In genomic region chr5:137733922-137734695, GRCh38 we compare ENCODE assay signal across 9 cellular contexts. TPM values are rescaled to one million over a fixed set of nuclear protein-coding genes. Genes with fewer than 3 reads are reported as not detected.
DNase-seq lines count a peak whose midpoint lies in the region; ATAC-seq and TF ChIP-seq lines count a peak whose summit lies in the region.
"Had no signal": no experiment of that assay in that cellular context is flagged by ENCODE, and none has a peak within 500 bp of the region (broad histone marks: within the 10 kb centered on the region; RNA-seq: fewer than 3 reads in every experiment).

No MANE protein-coding gene starts in this region.

- no peak overlapping the region for H2BK120ac ChIP-seq in neuronal stem cell (ENCODE audit: low read depth, low read length)

- H3K36me3 ChIP-seq in Caco-2 (ENCODE audit: control insufficient read depth, insufficient read depth, low read length) (no peaks in the 10 kb centered on the region), HEK293 (ENCODE audit: control insufficient read depth in 2 of 2, insufficient read depth in 1 of 2, low read length in 2 of 2) (no peaks in the 10 kb centered on the region), neuronal stem cell (replicated peaks in 1 of 2; ENCODE audit: control insufficient read depth in 2 of 2, insufficient read depth in 2 of 2, low read length in 2 of 2) (no peaks in the 10 kb centered on the region), ovary (no peaks in the 10 kb centered on the region), gastroesophageal sphincter (no peaks in the 10 kb centered on the region)

- ATAC-seq in GM19351 (IDR thresholded peaks at IDR 0.05; ENCODE audit: unreplicated experiment) (no peak), gastroesophageal sphincter (no peak)
- ATAC-seq: K562 had no signal

- H4K8ac ChIP-seq in neuronal stem cell (ENCODE audit: low read depth, low read length) = no peak overlapping the region

- H3K79me1 ChIP-seq in neuronal stem cell (ENCODE audit: low read depth, low read length) = no peaks in the 10 kb centered on the region

- H4K91ac ChIP-seq in neuronal stem cell (ENCODE audit: low read depth, low read length, poor library complexity) = no peak overlapping the region

- no peak for TF ChIP-seq CTCF in Caco-2 (IDR thresholded peaks at IDR 0.05; ENCODE audit: insufficient read depth in 1 of 2, low read depth in 1 of 2, low read length in 1 of 2, severe bottlenecking in 1 of 2, unreplicated experiment in 1 of 2)
- no peak for TF ChIP-seq CTCF in HEK293 (tag by site-specific recombination; IDR thresholded peaks at IDR 0.05)
- TF ChIP-seq CTCF in dorsolateral prefrontal cortex (IDR thresholded peaks at IDR 0.05 in 54 of 56, conservative IDR thresholded peaks at IDR 0.05 in 2 of 56; ENCODE audit: low read depth in 1 of 56, partially characterized antibody in 56 of 56) = no peak
- no peak for TF ChIP-seq CTCF in ovary (IDR thresholded peaks at IDR 0.05)
- no peak for TF ChIP-seq CTCF in gastroesophageal sphincter (IDR thresholded peaks at IDR 0.05)

- CTCF ChIA-PET in Caco-2 (lab: Charles Lee) = interaction anchor here (1.5 to 3.4 kb wide), 2 partner anchors 74 kb away, joined by 6 to 46 read pairs; no protein-coding TSS in a partner anchor
- CTCF ChIA-PET in HEK293 (lab: Yijun Ruan, JAX) = interaction anchor here (1.0 to 3.0 kb wide), 4 partner anchors 8 to 104 kb away, joined by 3 to 28 read pairs (median 17); no protein-coding TSS in a partner anchor

- H3K36me3 Mint-ChIP-seq in Caco-2 (ENCODE audit: insufficient read depth, unreplicated experiment) = no peaks in the 10 kb centered on the region

- H3K27me3 Mint-ChIP-seq in Caco-2 (ENCODE audit: insufficient read depth, unreplicated experiment) = no peaks in the 10 kb centered on the region
- H3K27me3 Mint-ChIP-seq: naive thymus-derived CD8-positive, alpha-beta T cell had no signal

- no peak overlapping the region for H2AK5ac ChIP-seq in neuronal stem cell (ENCODE audit: low read depth, low read length)

- H3K9me3 ChIP-seq in Caco-2 (0 out of 2 replicates have a peak, but pooled peaks cover 3% of the 10 kb centered on the region), HEK293 (ENCODE audit: control insufficient read depth, insufficient read depth, low read depth, low read length) (no peaks in the 10 kb centered on the region), neuronal stem cell (replicated peaks in 1 of 2; ENCODE audit: control insufficient read depth in 2 of 2, insufficient read depth in 1 of 2, low read depth in 1 of 2, low read length in 2 of 2) (no peaks in the 10 kb centered on the region), ovary (no peaks in the 10 kb centered on the region), gastroesophageal sphincter (no peaks in the 10 kb centered on the region)

- H3K27me3 ChIP-seq in Caco-2 (replicated peaks; ENCODE audit: control insufficient read depth, insufficient read depth, low read length) = no peaks in the 10 kb centered on the region
- H3K27me3 ChIP-seq in dorsolateral prefrontal cortex = no peaks in the 10 kb centered on the region
- H3K27me3 ChIP-seq in neuronal stem cell (ENCODE audit: control insufficient read depth in 3 of 3, insufficient read depth in 3 of 3, low read depth in 1 of 3, low read length in 3 of 3) = peaks cover 0 to 6% (median 0%) of the 10 kb centered on the region in 3 experiments
- no peaks in the 10 kb centered on the region for H3K27me3 ChIP-seq in ovary
- no peaks in the 10 kb centered on the region for H3K27me3 ChIP-seq in gastroesophageal sphincter

- peak overlapping the region; percentile 72 for H3K4me2 ChIP-seq in neuronal stem cell (ENCODE audit: insufficient read depth, low read length, poor library complexity, severe bottlenecking)

- no peak overlapping the region for H3K14ac ChIP-seq in neuronal stem cell (ENCODE audit: low read length)

- POLR2A ChIA-PET in Caco-2 (lab: Charles Lee) (no interaction called here), HEK293 (lab: Yijun Ruan, JAX) (no interaction called here)

- H3K27ac ChIP-seq in HEK293 (ENCODE audit: extremely low read depth, low read depth, low read length) (no peak overlapping the region), dorsolateral prefrontal cortex (peak overlapping the region in 16 of 59 donors; percentile 25 to 87 (median 80)), neuronal stem cell (replicated peaks; ENCODE audit: low read length) (no peak overlapping the region), ovary (no peak overlapping the region), gastroesophageal sphincter (peak overlapping the region in 2 of 4 donors; percentile 48 to 64)

- no peak for TF ChIP-seq EP300 in ovary (IDR thresholded peaks at IDR 0.05)
- no peak for TF ChIP-seq EP300 in gastroesophageal sphincter (IDR thresholded peaks at IDR 0.05)

- WGBS in neuronal stem cell (ENCODE audit: extremely low coverage in 2 of 2, insufficient read length in 2 of 2, insufficient replicate concordance in 1 of 2), 2 donors = no CpG with 5 or more reads among the region's 4 CpGs
- WGBS in ovary, 3 donors = 86 to 89% (median 87%) methylated on average over 4 of the region's 4 CpGs
- WGBS in gastroesophageal sphincter (ENCODE audit: low coverage in 1 of 2), 2 donors = 94 to 95% methylated on average over 2 to 4 of the region's 4 CpGs

- no peak overlapping the region for H3K9ac ChIP-seq in neuronal stem cell (ENCODE audit: low read depth, low read length, poor library complexity)

- peak overlapping the region; percentile 89 for H2AFZ ChIP-seq in neuronal stem cell (ENCODE audit: low read length)

- no peak overlapping the region for H3K27ac Mint-ChIP-seq in Caco-2 (ENCODE audit: unreplicated experiment)

- no TSS peak for BruUV-seq in Caco-2 (replicated peaks; lab: Mats Ljungman, UMichigan)

- H3K4ac ChIP-seq in neuronal stem cell (ENCODE audit: low read length) = no peak overlapping the region

- intact Hi-C loops in Caco-2 (cut with micrococcal nuclease; ENCODE audit: unreplicated experiment) = no loop called here
- intact Hi-C loops in dorsolateral prefrontal cortex (cut with DNase I) = no loop called here
- intact Hi-C loops in ovary (cut with DNase I) = no loop called here

- no peak overlapping the region for H2BK15ac ChIP-seq in neuronal stem cell (ENCODE audit: low read length)

- peaks cover 13% of the 10 kb centered on the region for H3K4me1 Mint-ChIP-seq in Caco-2 (ENCODE audit: low read depth, unreplicated experiment)

- no peak overlapping the region for H3K18ac ChIP-seq in neuronal stem cell (ENCODE audit: low read length)

- no peak overlapping the region for H2BK5ac ChIP-seq in neuronal stem cell (ENCODE audit: low read length)

- no peaks in the 10 kb centered on the region for H3K9me3 Mint-ChIP-seq in Caco-2 (ENCODE audit: unreplicated experiment)

- DNase-seq in Caco-2 (no peak), dorsolateral prefrontal cortex (no peak), neuronal stem cell (ENCODE audit: low spot score) (no peak), ovary (no peak)

- no peak overlapping the region for H3K23ac ChIP-seq in neuronal stem cell (ENCODE audit: low read depth, low read length, poor library complexity)

- H3K4me1 ChIP-seq in Caco-2 (peaks cover 25% of the 10 kb centered on the region), HEK293 (ENCODE audit: control insufficient read depth, insufficient read depth, low read length) (0 out of 2 replicates have a peak, but pooled peaks cover 6% of the 10 kb centered on the region), neuronal stem cell (ENCODE audit: control insufficient read depth in 2 of 2, insufficient read depth in 1 of 2, low read depth in 1 of 2, low read length in 2 of 2) (peaks cover 9 to 11% of the 10 kb centered on the region in 2 donors), ovary (ENCODE audit: insufficient read depth) (peaks cover 2% of the 10 kb centered on the region), gastroesophageal sphincter (peaks cover 0 to 27% (median 7%) of the 10 kb centered on the region in 3 donors)

- peak overlapping the region; percentile 37 for H3K4me3 Mint-ChIP-seq in Caco-2 (ENCODE audit: unreplicated experiment)
- H3K4me3 Mint-ChIP-seq: naive thymus-derived CD8-positive, alpha-beta T cell had no signal

- H3K4me3 ChIP-seq in Caco-2 (ENCODE audit: low read depth, low read length) (no peak overlapping the region), HEK293 (ENCODE audit: low read depth, low read length) (no peak overlapping the region), dorsolateral prefrontal cortex (peak overlapping the region in 58 of 59 donors; percentile 14 to 71 (median 58)), neuronal stem cell (ENCODE audit: low read length in 2 of 2) (peak overlapping the region in 1 of 2 donors; percentile 57), ovary (no peak overlapping the region), gastroesophageal sphincter (peak overlapping the region in 1 of 2 donors; percentile 45)
- H3K4me3 ChIP-seq: K562 had no signal

- TF ChIP-seq POLR2A in ovary (IDR thresholded peaks at IDR 0.05) (no peak), gastroesophageal sphincter (IDR thresholded peaks at IDR 0.05) (no peak)

- no peak overlapping the region for H2BK12ac ChIP-seq in neuronal stem cell (ENCODE audit: low read length)

TF ChIP-seq in HEK293, 187 proteins besides CTCF, POLR2A, EP300 and RAD21:
- TF ChIP-seq TCF7L2 (IDR thresholded peaks at IDR 0.05; ENCODE audit: borderline replicate concordance, low read depth, low read length) (no peak), ZBTB20 (tag by site-specific recombination; IDR thresholded peaks at IDR 0.05) (peak; percentile 59), KLF1 (tag by site-specific recombination; IDR thresholded peaks at IDR 0.05) (no peak)

RNA-seq across cellular contexts. Expression of gene KLHL3, which starts 1.8 kb away (rescaled TPM):
- 3.5 TPM in 2 replicates for total RNA-seq in Caco-2 (2022)
- 10 to 100 TPM; 31.4 to 71.8 (median 48.9) TPM for total RNA-seq in dorsolateral prefrontal cortex
- 6.4 TPM for polyA plus RNA-seq in neuronal stem cell (2013, experiment 1 of 2)
- polyA plus RNA-seq in neuronal stem cell (2013, experiment 2 of 2) = 6.8 TPM
- total RNA-seq in ovary = 10 to 100 TPM in 2 of 7 donors, 1 to 10 TPM in 5; 5.0 to 15.7 (median 8.7) TPM
- polyA plus RNA-seq in ovary = 10 to 100 TPM in 1 of 2 donors, 1 to 10 TPM in 1; 2.9 to 11.5 TPM
- 1 to 10 TPM; 2.3 to 6.9 (median 5.4) TPM for total RNA-seq in gastroesophageal sphincter

RNA-seq across cellular contexts. Expression of gene HNRNPA0, which starts 20.1 kb away (rescaled TPM):
- total RNA-seq in Caco-2 (2022) = 41.9 and 42.5 TPM in 2 replicates
- 10 to 100 TPM; 18.9 to 34.2 (median 26.7) TPM for total RNA-seq in dorsolateral prefrontal cortex
- 74.7 TPM for polyA plus RNA-seq in neuronal stem cell (2013, experiment 1 of 2)
- 76.6 TPM for polyA plus RNA-seq in neuronal stem cell (2013, experiment 2 of 2)
- 10 to 100 TPM; 16.9 to 52.9 (median 48.3) TPM for total RNA-seq in ovary
- 10 to 100 TPM; 26.2 to 41.5 TPM for polyA plus RNA-seq in ovary
- 10 to 100 TPM in 3 of 4 donors, 1 to 10 TPM in 1; 9.9 to 17.2 (median 13.8) TPM for total RNA-seq in gastroesophageal sphincter

Comparison
In these comparisons a context has a peak if more than half of its experiments do, and no peak if none do; other contexts are left out.
1. H3K4me3 ChIP-seq: peak in dorsolateral prefrontal cortex (58 of 59); none in Caco-2 (single experiment), HEK293 (single experiment) and ovary (single experiment).